Comparison of ENCODE assay signal across 8 cellular contexts in the genomic region with DNA sequence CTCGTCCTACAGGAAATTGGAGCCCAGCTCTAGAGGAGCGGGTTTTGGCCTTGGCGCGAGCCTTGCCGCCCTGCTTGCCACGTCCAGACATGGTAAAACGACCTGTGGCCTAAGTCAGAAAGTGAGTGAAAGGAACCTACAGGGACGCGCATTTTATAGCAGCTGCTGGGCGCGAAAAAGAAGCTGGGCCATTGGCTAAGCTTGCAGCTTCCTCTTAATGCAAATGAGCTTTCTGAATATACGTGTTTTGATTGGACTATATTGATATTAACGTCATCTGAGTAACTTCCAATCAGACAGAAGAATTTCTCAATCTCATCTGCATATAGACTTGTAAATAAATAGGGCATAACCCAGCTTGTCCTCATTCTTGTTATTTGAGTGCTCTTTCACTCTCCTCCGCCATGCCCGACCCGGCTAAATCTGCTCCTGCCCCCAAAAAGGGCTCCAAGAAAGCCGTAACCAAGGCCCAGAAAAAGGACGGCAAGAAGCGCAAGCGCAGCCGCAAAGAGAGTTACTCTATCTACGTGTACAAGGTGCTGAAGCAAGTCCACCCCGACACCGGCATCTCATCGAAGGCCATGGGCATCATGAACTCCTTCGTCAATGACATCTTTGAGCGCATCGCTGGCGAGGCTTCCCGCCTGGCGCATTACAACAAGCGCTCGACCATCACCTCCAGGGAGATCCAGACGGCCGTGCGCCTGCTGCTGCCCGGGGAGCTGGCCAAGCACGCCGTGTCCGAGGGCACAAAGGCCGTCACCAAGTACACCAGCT. TPM values are rescaled to one million over a fixed set of nuclear protein-coding genes. Genes with fewer than 3 reads are reported as not detected.
DNase-seq lines count a peak whose midpoint lies in the region; ATAC-seq and TF ChIP-seq lines count a peak whose summit lies in the region.

No MANE protein-coding gene starts in this region.

- no peaks in the 10 kb centered on the region for H3K27me3 ChIP-seq in BLaER1
- H3K27me3 ChIP-seq in dorsolateral prefrontal cortex = peaks cover 0 to 57% (median 49%) of the 10 kb centered on the region in 45 donors

- H3K4me3 ChIP-seq in BLaER1 (peak overlapping the region; percentile 86), dorsolateral prefrontal cortex (peak overlapping the region; percentile 54 to 96 (median 77)), lower leg skin (ENCODE audit: low read depth, poor library complexity, severe bottlenecking) (peak overlapping the region; percentile 26)

- TF ChIP-seq POLR2A in lower leg skin (IDR thresholded peaks at IDR 0.05) = peak in 1 of 2 donors; percentile 10

- H3K9me3 ChIP-seq in BLaER1 = no peaks in the 10 kb centered on the region

- H4K20me1 ChIP-seq in BLaER1 = peaks cover 5% of the 10 kb centered on the region; the same call in 1 of the 2 replicates

- intact Hi-C loops in dorsolateral prefrontal cortex (cut with DNase I) = loop anchor here in 1 of 2 donors (10.0 kb wide), 4 partner anchors 58 to 1608 kb away; a partner anchor contains a TSS
- intact Hi-C loops in lower leg skin (cut with DNase I; ENCODE audit: low total_unique reads) = loop anchor here (10.0 kb wide), 1 partner anchor 78 kb away; a partner anchor contains a TSS

- DNase-seq in NCI-H524 treated with DMSO at 0.1 percent for 48 hours (lab: John Stamatoyannopoulos, UW) = peak; percentile 97
- peak; percentile 93 for DNase-seq in activated CD4-positive, alpha-beta T cell treated with anti-CD3 and anti-CD28 coated beads for 48 hours
- DNase-seq in dorsolateral prefrontal cortex = peak in 9 of 10 donors; percentile 23 to 75 (median 63)
- peak; percentile 85 to 96 for DNase-seq in lower leg skin (ENCODE audit: low spot score in 2 of 2)
- peak; percentile 75 to 83 for DNase-seq in stimulated activated CD4-positive, alpha-beta T cell treated with anti-CD3 and anti-CD28 coated beads, Interleukin-4, amount 100 ng/mL, for 48 hours (ENCODE audit: low read depth in 2 of 2)

- H3K27ac ChIP-seq in BLaER1 (peak overlapping the region; percentile 98), dorsolateral prefrontal cortex (peak overlapping the region in 31 of 59 donors; percentile 0 to 73 (median 37))

- H3K4me1 ChIP-seq in BLaER1 = peaks cover 43% of the 10 kb centered on the region

- ATAC-seq in GM19324 (IDR thresholded peaks at IDR 0.05; ENCODE audit: low FRiP score, unreplicated experiment) (peak; percentile 54), HG03457 (IDR thresholded peaks at IDR 0.05; ENCODE audit: unreplicated experiment) (peak; percentile 39)

- peak overlapping the region; percentile 87 for H3K4me2 ChIP-seq in BLaER1

- TF ChIP-seq CTCF in dorsolateral prefrontal cortex (IDR thresholded peaks at IDR 0.05 in 54 of 56, conservative IDR thresholded peaks at IDR 0.05 in 2 of 56; ENCODE audit: low read depth in 1 of 56, partially characterized antibody in 56 of 56) (no peak), lower leg skin (IDR thresholded peaks at IDR 0.05) (no peak)

- 1% methylated on average over 26 to 40 of the region's 41 CpGs for WGBS in lower leg skin, 2 donors

- no peaks in the 10 kb centered on the region for H3K36me3 ChIP-seq in BLaER1

- peak overlapping the region; percentile 99 for H3K9ac ChIP-seq in BLaER1

RNA-seq across cellular contexts. Expression of a gene that starts 18.9 kb away (rescaled TPM):
- not detected for total RNA-seq in dorsolateral prefrontal cortex
- total RNA-seq in lower leg skin = not detected

Comparison
In these comparisons a context has a peak if more than half of its experiments do, and no peak if none do; other contexts are left out.
1. Peak in every context shown above with its lines: DNase-seq, ATAC-seq, H3K4me3 ChIP-seq and H3K27ac ChIP-seq.
2. H3K4me3 ChIP-seq: peak in every context shown above with its lines; median percentile 86 in BLaER1; 77 in dorsolateral prefrontal cortex; 26 in lower leg skin.